Comparison of ENCODE assay signal across 24 cellular contexts in the genomic region with DNA sequence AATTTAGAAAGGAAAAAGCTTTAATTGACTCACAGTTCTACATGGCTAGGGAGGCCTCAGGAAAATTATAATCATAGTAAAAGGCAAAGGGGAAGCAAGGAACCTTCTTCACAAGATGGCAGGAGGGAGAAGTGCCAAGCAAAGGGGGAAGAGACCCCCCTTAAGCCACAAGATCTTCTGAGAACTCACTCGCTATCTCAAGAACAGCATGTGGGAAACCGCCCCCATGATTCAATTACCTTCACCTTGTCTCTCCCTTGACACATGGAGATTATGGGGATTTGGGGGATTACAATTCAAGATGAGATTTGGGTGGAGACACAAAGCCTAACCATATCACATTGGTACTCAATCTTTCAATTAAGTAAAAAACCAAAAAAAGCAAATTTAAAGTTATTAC.
"Had no signal": no experiment of that assay in that cellular context is flagged by ENCODE, and none has a peak within 500 bp of the region (broad histone marks: within the 10 kb centered on the region; RNA-seq: fewer than 3 reads in every experiment).

No MANE protein-coding gene starts in this region.

- H3K27me3 Mint-ChIP-seq: naive thymus-derived CD4-positive, alpha-beta T cell; natural killer cell treated with Interleukin-12 subunit alpha and Interleukin-12 subunit beta and Interleukin-15 and Interleukin-18, amount 100 ng/mL, for 72 hours; progenitor cell of endocrine pancreas; stimulated activated memory B cell treated with anti-CD40 and anti-IgM and Interleukin-4, amounts not matched to agents 10 μg/mL and 1 μg/mL and 100 μg/mL, for 72 hours had no signal

- H3K27ac Mint-ChIP-seq: naive thymus-derived CD4-positive, alpha-beta T cell; natural killer cell treated with Interleukin-12 subunit alpha and Interleukin-12 subunit beta and Interleukin-15 and Interleukin-18, amount 100 ng/mL, for 72 hours; progenitor cell of endocrine pancreas; stimulated activated memory B cell treated with anti-CD40 and anti-IgM and Interleukin-4, amounts not matched to agents 10 μg/mL and 1 μg/mL and 100 μg/mL, for 72 hours had no signal

- H3K4me3 Mint-ChIP-seq: naive thymus-derived CD4-positive, alpha-beta T cell; natural killer cell treated with Interleukin-12 subunit alpha and Interleukin-12 subunit beta and Interleukin-15 and Interleukin-18, amount 100 ng/mL, for 72 hours; stimulated activated memory B cell treated with anti-CD40 and anti-IgM and Interleukin-4, amounts not matched to agents 10 μg/mL and 1 μg/mL and 100 μg/mL, for 72 hours had no signal

- H3K27ac ChIP-seq: left ventricle myocardium inferior, ovary, right atrium auricular region, right lobe of liver, stomach, testis, thyroid gland, transverse colon, upper lobe of right lung had no signal

- H3K27me3 ChIP-seq: ovary, right atrium auricular region, right lobe of liver, stomach, testis, thyroid gland, transverse colon, upper lobe of right lung had no signal

- H3K4me1 Mint-ChIP-seq: naive thymus-derived CD4-positive, alpha-beta T cell; stimulated activated memory B cell treated with anti-CD40 and anti-IgM and Interleukin-4, amounts not matched to agents 10 μg/mL and 1 μg/mL and 100 μg/mL, for 72 hours had no signal

- H3K36me3 Mint-ChIP-seq: naive thymus-derived CD4-positive, alpha-beta T cell; natural killer cell treated with Interleukin-12 subunit alpha and Interleukin-12 subunit beta and Interleukin-15 and Interleukin-18, amount 100 ng/mL, for 72 hours; stimulated activated memory B cell treated with anti-CD40 and anti-IgM and Interleukin-4, amounts not matched to agents 10 μg/mL and 1 μg/mL and 100 μg/mL, for 72 hours had no signal

- H3K4me1 ChIP-seq: left ventricle myocardium inferior, right atrium auricular region, right lobe of liver, stomach, testis, thyroid gland, transverse colon, upper lobe of right lung had no signal

- FAIRE-seq: urothelium cell line had no signal

- DNase-seq: islet precursor cell; left ventricle myocardium inferior; midbrain; mucosa of descending colon; naive thymus-derived CD4-positive, alpha-beta T cell; ovary; right lobe of liver; stimulated activated CD4-positive, alpha-beta T cell treated with anti-CD3 and anti-CD28 coated beads, Interleukin-1b, Interleukin-23, amount 100 ng/mL, for 48 hours; stimulated activated CD4-positive, alpha-beta T cell treated with anti-CD3 and anti-CD28 coated beads, Interleukin-2, amount 100 ng/mL, for 48 hours; stimulated activated CD4-positive, alpha-beta T cell treated with anti-CD3 and anti-CD28 coated beads, Interleukin-4, amount 100 ng/mL, for 4 hours; stimulated activated CD8-positive, alpha-beta memory T cell treated with anti-CD3 and anti-CD28 coated beads, Interleukin-4, amount 100 ng/mL, for 48 hours; stimulated activated naive CD8-positive, alpha-beta T cell treated with anti-CD3 and anti-CD28 coated beads, Interleukin-15, Interleukin-2, amounts not matched to agents 100 U/mL and 50 U/mL, for 24 hours; stomach; testis; thyroid gland; transverse colon; upper lobe of right lung had no signal

- H3K4me3 ChIP-seq: left ventricle myocardium inferior, lung, mucosa of descending colon, ovary, right atrium auricular region, right lobe of liver, smooth muscle cell, stomach, testis, thyroid gland, transverse colon, upper lobe of right lung had no signal

- H3K4me2 ChIP-seq: smooth muscle cell had no signal

- H3K36me3 ChIP-seq: left ventricle myocardium inferior, ovary, right atrium auricular region, right lobe of liver, stomach, thyroid gland, transverse colon, upper lobe of right lung had no signal
